1 cellular context compared by ENCODE assay signal in genomic region chr17:1880851-1881630, GRCh38.
TF ChIP-seq lines count a peak whose summit lies in the region.

No MANE protein-coding gene starts in this region.

TF ChIP-seq in GM23338, 12 proteins besides CTCF, POLR2A, EP300 and RAD21 (continued from another document):
- TF ChIP-seq REST (IDR thresholded peaks at IDR 0.05; ENCODE audit: unreplicated experiment) (no peak), CREB1 (CRISPR knock-in tag; IDR thresholded peaks at IDR 0.05; ENCODE audit: low read depth) (no peak), JUNB (IDR thresholded peaks at IDR 0.05; ENCODE audit: unreplicated experiment) (no peak), ZNF114 (CRISPR knock-in tag; IDR thresholded peaks at IDR 0.05) (no peak), STAT1 (IDR thresholded peaks at IDR 0.05; ENCODE audit: unreplicated experiment) (no peak)
